14 cellular contexts compared by ENCODE assay signal in genomic region chr13:80939581-80939980, GRCh38.
A peak's percentile ranks its signal among the peaks of the same experiment; 100 is the strongest.
DNase-seq lines count a peak whose midpoint lies in the region; ATAC-seq and TF ChIP-seq lines count a peak whose summit lies in the region.
"Had no signal": no experiment of that assay in that cellular context is flagged by ENCODE, and none has a peak within 500 bp of the region (broad histone marks: within the 10 kb centered on the region; RNA-seq: fewer than 3 reads in every experiment).

No MANE protein-coding gene starts in this region.

- no CpG with 5 or more reads among the region's 2 CpGs for WGBS in mesendoderm (ENCODE audit: extremely low coverage, insufficient coverage, low lambda C conversion rate)

- H2AK5ac ChIP-seq in mesendoderm (ENCODE audit: low read length) = no peak overlapping the region

- no peak for ATAC-seq in stimulated activated naive CD8-positive, alpha-beta T cell treated with anti-CD3 and anti-CD28 coated beads, Interleukin-15, amount 100 ng/mL, for 72 hours
- no peak for ATAC-seq in mucosa of descending colon
- ATAC-seq: HepG2 had no signal

- no peak overlapping the region for H3K27ac Mint-ChIP-seq in chondrocyte (ENCODE audit: unreplicated experiment)
- H3K27ac Mint-ChIP-seq in stimulated activated naive CD8-positive, alpha-beta T cell treated with anti-CD3 and anti-CD28 coated beads, Interleukin-15, amount 100 ng/mL, for 72 hours = no peak overlapping the region
- H3K27ac Mint-ChIP-seq: CD4-positive, CD25-positive, alpha-beta regulatory T cell had no signal

- H4K8ac ChIP-seq in mesendoderm (ENCODE audit: low read depth, low read length) = no peak overlapping the region

- H2BK120ac ChIP-seq in mesendoderm (ENCODE audit: low read depth, low read length) = no peak overlapping the region

- no peaks in the 10 kb centered on the region for H3K79me1 ChIP-seq in mesendoderm (ENCODE audit: low read length)

- no peaks in the 10 kb centered on the region for H3K36me3 ChIP-seq in mesendoderm (ENCODE audit: control insufficient read depth, insufficient read depth, low read length)
- no peaks in the 10 kb centered on the region for H3K36me3 ChIP-seq in mucosa of descending colon (ENCODE audit: low read depth)
- H3K36me3 ChIP-seq: BLaER1 treated with 17β-estradiol and CSF1 and Interleukin-3, amounts not matched to agents 10 nM and 100 nM had no signal

- H4K5ac ChIP-seq in mesendoderm (ENCODE audit: low read length) = no peak overlapping the region

- H3K9me3 Mint-ChIP-seq in chondrocyte (ENCODE audit: low read depth) = peaks cover 7% of the 10 kb centered on the region
- peaks cover 0 to 5% of the 10 kb centered on the region in 2 donors for H3K9me3 Mint-ChIP-seq in stimulated activated naive CD8-positive, alpha-beta T cell treated with anti-CD3 and anti-CD28 coated beads, Interleukin-15, amount 100 ng/mL, for 72 hours

- peak; percentile 33 for DNase-seq in ELR (ENCODE audit: low read depth)
- DNase-seq in HuH-7 (ENCODE audit: low spot score) = peak; percentile 1
- DNase-seq in chondrocyte (ENCODE audit: low spot score) = peak; percentile 40
- peak; percentile 19 for DNase-seq in mesendoderm
- DNase-seq in medulla oblongata (ENCODE audit: extremely low spot score) = no peak
- no peak for DNase-seq in stimulated activated naive CD8-positive, alpha-beta T cell treated with anti-CD3 and anti-CD28 coated beads, Interleukin-15, amount 100 ng/mL, for 72 hours
- DNase-seq in NCI-H2227 (lab: John Stamatoyannopoulos, UW; ENCODE audit: unreplicated experiment) = no peak
- no peak for DNase-seq in mucosa of descending colon
- DNase-seq: 8988T; AML-193; CD4-positive, CD25-positive, alpha-beta regulatory T cell; DMS53 had no signal

- H3K18ac ChIP-seq in mesendoderm (ENCODE audit: low read length) = no peak overlapping the region

- H2BK5ac ChIP-seq in mesendoderm (ENCODE audit: low read length) = no peak overlapping the region

- no peak overlapping the region for H3K4ac ChIP-seq in mesendoderm (ENCODE audit: low read depth, low read length)

- H3K23ac ChIP-seq in mesendoderm (ENCODE audit: low read length) = no peak overlapping the region

- TF ChIP-seq CTCF in chondrocyte (IDR thresholded peaks at IDR 0.05) (no peak), mucosa of descending colon (IDR thresholded peaks at IDR 0.05) (no peak)

- no peaks in the 10 kb centered on the region for H3K36me3 Mint-ChIP-seq in chondrocyte (ENCODE audit: low read depth)
- H3K36me3 Mint-ChIP-seq: CD4-positive, CD25-positive, alpha-beta regulatory T cell had no signal

- intact Hi-C loops in mucosa of descending colon (cut with DNase I, micrococcal nuclease) = no loop called here

- H3K4me3 Mint-ChIP-seq in chondrocyte (ENCODE audit: unreplicated experiment) = no peak overlapping the region
- no peak overlapping the region for H3K4me3 Mint-ChIP-seq in stimulated activated naive CD8-positive, alpha-beta T cell treated with anti-CD3 and anti-CD28 coated beads, Interleukin-15, amount 100 ng/mL, for 72 hours
- H3K4me3 Mint-ChIP-seq: CD4-positive, CD25-positive, alpha-beta regulatory T cell had no signal

- no peak overlapping the region for H2BK15ac ChIP-seq in mesendoderm (replicated peaks; ENCODE audit: low read depth)

- peaks cover 7% of the 10 kb centered on the region for H3K4me1 Mint-ChIP-seq in chondrocyte (ENCODE audit: low read depth)
- H3K4me1 Mint-ChIP-seq in stimulated activated naive CD8-positive, alpha-beta T cell treated with anti-CD3 and anti-CD28 coated beads, Interleukin-15, amount 100 ng/mL, for 72 hours = no peaks in the 10 kb centered on the region
- H3K4me1 Mint-ChIP-seq: CD4-positive, CD25-positive, alpha-beta regulatory T cell had no signal

- H3K4me2 ChIP-seq in mesendoderm (ENCODE audit: low read length) = no peak overlapping the region
- H3K4me2 ChIP-seq: BLaER1 treated with 17β-estradiol and CSF1 and Interleukin-3, amounts not matched to agents 10 nM and 100 nM had no signal

- H3K9me3 ChIP-seq in mucosa of descending colon = no peaks in the 10 kb centered on the region
- H3K9me3 ChIP-seq: BLaER1 treated with 17β-estradiol and CSF1 and Interleukin-3, amounts not matched to agents 10 nM and 100 nM had no signal

- H3K27me3 Mint-ChIP-seq in chondrocyte (ENCODE audit: low read depth) = no peaks in the 10 kb centered on the region
- H3K27me3 Mint-ChIP-seq in stimulated activated naive CD8-positive, alpha-beta T cell treated with anti-CD3 and anti-CD28 coated beads, Interleukin-15, amount 100 ng/mL, for 72 hours = no peaks in the 10 kb centered on the region
- H3K27me3 Mint-ChIP-seq: CD4-positive, CD25-positive, alpha-beta regulatory T cell had no signal

- H3K9ac ChIP-seq in mesendoderm (ENCODE audit: low read length) = no peak overlapping the region
- H3K9ac ChIP-seq: BLaER1 treated with 17β-estradiol and CSF1 and Interleukin-3, amounts not matched to agents 10 nM and 100 nM had no signal

- no peaks in the 10 kb centered on the region for H3K4me1 ChIP-seq in mesendoderm (ENCODE audit: control insufficient read depth, low read depth, low read length)
- no peaks in the 10 kb centered on the region for H3K4me1 ChIP-seq in mucosa of descending colon (ENCODE audit: low read depth)
- H3K4me1 ChIP-seq: BLaER1 treated with 17β-estradiol and CSF1 and Interleukin-3, amounts not matched to agents 10 nM and 100 nM had no signal

- no peak overlapping the region for H3K27ac ChIP-seq in mesendoderm (ENCODE audit: low read depth, low read length)
- H3K27ac ChIP-seq: BLaER1 treated with 17β-estradiol and CSF1 and Interleukin-3, amounts not matched to agents 10 nM and 100 nM had no signal

- no peak overlapping the region for H3K56ac ChIP-seq in mesendoderm (ENCODE audit: low read length)

- no peak overlapping the region for H3K4me3 ChIP-seq in mesendoderm (ENCODE audit: low read length)
- H3K4me3 ChIP-seq in mucosa of descending colon = no peak overlapping the region
- H3K4me3 ChIP-seq: BLaER1 treated with 17β-estradiol and CSF1 and Interleukin-3, amounts not matched to agents 10 nM and 100 nM had no signal

- H3K79me2 ChIP-seq in mesendoderm (ENCODE audit: control insufficient read depth, insufficient read depth, low read length) = no peaks in the 10 kb centered on the region

- no peaks in the 10 kb centered on the region for H3K27me3 ChIP-seq in mesendoderm (ENCODE audit: insufficient read depth, low read length, poor library complexity)
- H3K27me3 ChIP-seq: BLaER1 treated with 17β-estradiol and CSF1 and Interleukin-3, amounts not matched to agents 10 nM and 100 nM had no signal

Comparison
In these comparisons a context has a peak if more than half of its experiments do, and no peak if none do; other contexts are left out.
1. DNase-seq: peak in ELR (single experiment), HuH-7 (single experiment), chondrocyte (single experiment) and mesendoderm (single experiment); none in medulla oblongata (single experiment), stimulated activated naive CD8-positive, alpha-beta T cell treated with anti-CD3 and anti-CD28 coated beads, Interleukin-15, amount 100 ng/mL, for 72 hours (0 of 2), NCI-H2227 (single experiment) and mucosa of descending colon (0 of 3).